In the genomic region with DNA sequence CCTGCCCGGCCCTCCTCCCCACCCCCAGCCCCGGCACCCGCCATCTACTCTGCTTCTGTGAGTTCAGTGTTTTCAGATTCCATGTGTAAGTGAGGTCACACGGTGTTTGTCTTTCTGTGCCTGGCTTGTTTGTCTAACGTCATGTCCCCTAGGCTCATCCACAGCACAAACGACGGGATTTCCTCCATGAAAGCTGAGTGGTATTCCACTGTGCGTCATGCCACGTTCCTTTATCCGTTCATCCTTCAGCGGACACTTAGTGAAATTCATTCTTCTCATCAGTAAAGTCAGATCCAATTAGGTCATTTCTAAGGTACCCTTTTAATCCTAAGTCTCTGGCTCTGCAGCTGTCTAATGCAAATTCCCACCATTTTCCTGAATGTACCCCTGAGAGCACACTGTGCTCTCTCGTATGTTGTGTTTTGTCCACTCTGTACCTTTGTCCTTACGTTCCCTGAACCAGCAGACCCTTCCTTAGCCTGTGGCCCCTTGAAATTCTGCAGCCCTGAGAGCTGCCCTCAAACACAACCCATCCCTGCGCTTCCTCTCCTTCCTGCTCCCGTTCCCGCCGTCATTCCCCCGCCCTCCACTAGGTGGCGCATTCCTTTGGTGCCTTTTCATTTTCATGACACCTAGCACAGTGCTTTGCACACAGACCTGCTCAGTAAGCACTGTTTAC, we compare ENCODE assay signal across 8 cellular contexts. TPM values are rescaled to one million over a fixed set of nuclear protein-coding genes. Genes with fewer than 3 reads are reported as not detected.
DNase-seq lines count a peak whose midpoint lies in the region; ATAC-seq and TF ChIP-seq lines count a peak whose summit lies in the region.

No MANE protein-coding gene starts in this region.

- DNase-seq in AG20443 (ENCODE audit: low spot score) (peak; percentile 83), NCI-H1694 (lab: John Stamatoyannopoulos, UW) (peak; percentile 77), left lung (peak; percentile 55 to 90)
- DNase-seq in activated CD4-positive, CD25-positive, alpha-beta regulatory T cell treated with anti-CD3 and anti-CD28 coated beads, Interleukin-2, amount 50 U/mL, for 72 hours: peak; percentile 76
- DNase-seq in central memory CD4-positive, alpha-beta T cell: peak; percentile 52
- peak; percentile 46 for DNase-seq in stimulated activated CD8-positive, alpha-beta memory T cell treated with anti-CD3 and anti-CD28 coated beads, Interleukin-12 subunit alpha, Interleukin-12 subunit beta, amount 100 ng/mL, for 4 hours (ENCODE audit: low read depth)

- no peaks in the 10 kb centered on the region for H3K27me3 ChIP-seq in left lung

- peaks cover 0 to 78% of the 10 kb centered on the region in 2 donors for H3K36me3 ChIP-seq in left lung

- intact Hi-C loops in left lung (cut with DNase I): loop anchor here in 1 of 2 donors (10.0 kb wide), 1 partner anchor 221 kb away; no protein-coding TSS in a partner anchor

- ATAC-seq in GM18873 (IDR thresholded peaks at IDR 0.05; ENCODE audit: low FRiP score, unreplicated experiment): peak; percentile 58
- ATAC-seq in left lung: peak; percentile 83
- ATAC-seq in GM21526 (IDR thresholded peaks at IDR 0.05; ENCODE audit: low FRiP score, unreplicated experiment): no peak

- H3K4me1 ChIP-seq in left lung: no peaks in the 10 kb centered on the region

- H3K4me3 ChIP-seq in left lung: no peak overlapping the region

- peak; percentile 94 to 95 for TF ChIP-seq CTCF in left lung (IDR thresholded peaks at IDR 0.05)

- H3K27ac ChIP-seq in left lung: no peak overlapping the region

- H3K9me3 ChIP-seq in left lung: no peaks in the 10 kb centered on the region

RNA-seq across cellular contexts. Expression of a gene that starts 44.1 kb away (rescaled TPM):
- total RNA-seq in left lung: 10 to 100 TPM; 83.0 to 99.4 TPM

RNA-seq across cellular contexts. Expression of a gene that starts 46.0 kb away (rescaled TPM):
- 10 to 100 TPM; 18.2 to 22.3 TPM for total RNA-seq in left lung
